Comparison of ENCODE assay signal across 21 cellular contexts in the genomic region with DNA sequence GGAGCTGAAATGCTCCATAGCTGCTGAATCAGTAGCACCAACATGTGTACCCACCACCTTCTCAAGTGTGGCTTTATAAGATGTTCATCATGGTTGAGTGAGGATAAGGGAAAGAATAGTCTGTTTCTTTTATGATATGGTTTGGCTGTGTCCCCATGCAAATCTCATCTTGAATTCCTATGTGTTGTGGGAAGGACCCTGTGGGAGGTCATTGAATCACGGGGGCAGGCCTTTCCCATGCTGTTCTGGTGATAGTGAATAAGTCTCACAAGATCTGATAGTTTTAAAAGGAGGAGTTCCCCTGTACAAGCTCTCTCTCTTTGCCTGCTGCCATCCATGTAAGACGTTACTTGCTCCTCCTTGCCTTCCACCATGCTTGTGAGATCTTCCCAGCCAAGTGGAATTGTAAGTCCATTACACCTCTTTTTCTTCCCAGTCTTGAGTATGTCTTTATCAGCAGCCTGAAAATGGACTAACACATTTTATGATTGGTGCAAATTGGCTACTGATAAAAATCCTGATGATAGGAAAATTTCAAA.
"Had no signal": no experiment of that assay in that cellular context is flagged by ENCODE, and none has a peak within 500 bp of the region (broad histone marks: within the 10 kb centered on the region; RNA-seq: fewer than 3 reads in every experiment).

No MANE protein-coding gene starts in this region.

- FAIRE-seq: frontal cortex had no signal

- DNase-seq: activated CD4-positive, alpha-beta T cell treated with anti-CD3 and anti-CD28 coated beads for 36 hours; activated CD4-positive, CD25-positive, alpha-beta regulatory T cell; activated CD8-positive, alpha-beta memory T cell treated with anti-CD3 and anti-CD28 coated beads, Interleukin-2, amount 10 ng/mL, durations not matched to agents 7 days and 5 days; activated CD8-positive, alpha-beta T cell treated with anti-CD3 and anti-CD28 coated beads, Interleukin-2, amount 10 ng/mL, durations not matched to agents 7 days and 5 days; activated naive CD8-positive, alpha-beta T cell treated with anti-CD3 and anti-CD28 coated beads, Interleukin-2, amount 50 U/mL, for 24 hours; activated T-cell treated with anti-CD3 and anti-CD28 coated beads, Interleukin-2, amount 50 U/mL, for 48 hours; esophagus squamous epithelium; glutamatergic neuron; islet precursor cell; left cardiac atrium; left ventricle myocardium superior; mucosa of descending colon; posterior cingulate gyrus; right cardiac atrium; stimulated activated CD4-positive, alpha-beta T cell treated with anti-CD3 and anti-CD28 coated beads, Interleukin-2, amount 100 ng/mL, for 48 hours; stimulated activated naive CD4-positive, alpha-beta T cell treated with Interleukin-2 at 50 U/mL for 16 hours; T-helper 1 cell; testis; transverse colon had no signal

- H3K4me3 ChIP-seq: esophagus squamous epithelium, mucosa of descending colon, testis, transverse colon had no signal

- H3K27me3 ChIP-seq: esophagus squamous epithelium, testis, transverse colon had no signal

- ATAC-seq: activated CD4-positive, alpha-beta T cell treated with anti-CD3 and anti-CD28 coated beads for 36 hours; activated CD8-positive, alpha-beta memory T cell treated with anti-CD3 and anti-CD28 coated beads, Interleukin-2, amount 10 ng/mL, durations not matched to agents 7 days and 5 days; activated CD8-positive, alpha-beta T cell treated with anti-CD3 and anti-CD28 coated beads, Interleukin-2, amount 10 ng/mL, durations not matched to agents 7 days and 5 days; activated naive CD8-positive, alpha-beta T cell treated with anti-CD3 and anti-CD28 coated beads, Interleukin-2, amount 50 U/mL, for 24 hours; left cardiac atrium; left ventricle myocardium superior; mucosa of descending colon; natural killer cell treated with Interleukin-12 subunit alpha and Interleukin-12 subunit beta and Interleukin-15 and Interleukin-18, amount 100 ng/mL, for 72 hours; right cardiac atrium had no signal

- H3K9me3 ChIP-seq: esophagus squamous epithelium, mucosa of descending colon, testis had no signal

- H3K36me3 ChIP-seq: esophagus squamous epithelium, transverse colon had no signal

- H3K27ac ChIP-seq: esophagus squamous epithelium, testis, transverse colon had no signal

- H3K4me1 ChIP-seq: testis, transverse colon had no signal
